In genomic region chr11:76861490-76861953, GRCh38 we compare ENCODE assay signal across 8 cellular contexts. TPM values are rescaled to one million over a fixed set of nuclear protein-coding genes. Genes with fewer than 3 reads are reported as not detected.
A peak's percentile ranks its signal among the peaks of the same experiment; 100 is the strongest.
DNase-seq lines count a peak whose midpoint lies in the region; ATAC-seq lines count a peak whose summit lies in the region.

No MANE protein-coding gene starts in this region.

- H3K4me1 ChIP-seq in iPS DF 6.9 (ENCODE audit: control insufficient read depth, insufficient read depth, low read length) = no peaks in the 10 kb centered on the region; the same call in 1 of the 2 replicates

- no peaks in the 10 kb centered on the region for H3K9me3 ChIP-seq in iPS DF 6.9 (ENCODE audit: control insufficient read depth, insufficient read depth, low read length)

- no peaks in the 10 kb centered on the region for H3K27me3 Mint-ChIP-seq in activated CD4-positive, alpha-beta T cell treated with anti-CD3 and anti-CD28 coated beads, Interleukin-2, amount 10 ng/mL, durations not matched to agents 7 days and 5 days
- peaks cover 3% of the 10 kb centered on the region for H3K27me3 Mint-ChIP-seq in activated CD8-positive, alpha-beta T cell treated with anti-CD3 and anti-CD28 coated beads, Interleukin-2, amount 10 ng/mL, durations not matched to agents 7 days and 5 days (ENCODE audit: low read depth)
- H3K27me3 Mint-ChIP-seq in stimulated activated memory B cell treated with anti-CD40 and anti-IgM and Interleukin-4, amounts not matched to agents 10 μg/mL and 1 μg/mL and 100 μg/mL, for 72 hours = no peaks in the 10 kb centered on the region

- peak overlapping the region; percentile 74; the same call in 1 of the 2 replicates for H3K4me3 ChIP-seq in iPS DF 6.9 (ENCODE audit: low read length)

- no peak for ATAC-seq in activated CD8-positive, alpha-beta T cell treated with anti-CD3 and anti-CD28 coated beads, Interleukin-2, amount 10 ng/mL, durations not matched to agents 7 days and 5 days
- ATAC-seq in stimulated activated memory B cell treated with anti-CD40 and anti-IgM and Interleukin-4, amounts not matched to agents 10 μg/mL and 1 μg/mL and 100 μg/mL, for 72 hours = no peak
- ATAC-seq in HG03175 (IDR thresholded peaks at IDR 0.05; ENCODE audit: unreplicated experiment) (no peak), HG03521 (IDR thresholded peaks at IDR 0.05; ENCODE audit: unreplicated experiment) (no peak)

- WGBS in iPS DF 6.9 (ENCODE audit: insufficient coverage, insufficient read length) = no CpG with 5 or more reads among the region's 6 CpGs

- H3K36me3 ChIP-seq in iPS DF 6.9 (ENCODE audit: control insufficient read depth, insufficient read depth, low read length) = no peaks in the 10 kb centered on the region

- peaks cover 15% of the 10 kb centered on the region for H3K36me3 Mint-ChIP-seq in activated CD4-positive, alpha-beta T cell treated with anti-CD3 and anti-CD28 coated beads, Interleukin-2, amount 10 ng/mL, durations not matched to agents 7 days and 5 days (ENCODE audit: low read depth)
- H3K36me3 Mint-ChIP-seq in activated CD8-positive, alpha-beta T cell treated with anti-CD3 and anti-CD28 coated beads, Interleukin-2, amount 10 ng/mL, durations not matched to agents 7 days and 5 days (ENCODE audit: low read depth) = peaks cover 10% of the 10 kb centered on the region
- H3K36me3 Mint-ChIP-seq in stimulated activated memory B cell treated with anti-CD40 and anti-IgM and Interleukin-4, amounts not matched to agents 10 μg/mL and 1 μg/mL and 100 μg/mL, for 72 hours = no peaks in the 10 kb centered on the region

- H3K27ac ChIP-seq in iPS DF 6.9 (ENCODE audit: low read length) = no peak overlapping the region

- POLR2A ChIA-PET in activated CD4-positive, alpha-beta T cell treated with anti-CD3 and anti-CD28 coated beads, Interleukin-2, amount 10 ng/mL, durations not matched to agents 7 days and 5 days (lab: Charles Lee) = no interaction called here
- POLR2A ChIA-PET in activated CD8-positive, alpha-beta T cell treated with anti-CD3 and anti-CD28 coated beads, Interleukin-2, amount 10 ng/mL, durations not matched to agents 7 days and 5 days (lab: Charles Lee) = interaction anchor here (0.7 kb wide), 1 partner anchor 661 kb away, joined by 3 read pairs; no protein-coding TSS in a partner anchor

- no peaks in the 10 kb centered on the region for H3K9me3 Mint-ChIP-seq in activated CD4-positive, alpha-beta T cell treated with anti-CD3 and anti-CD28 coated beads, Interleukin-2, amount 10 ng/mL, durations not matched to agents 7 days and 5 days
- H3K9me3 Mint-ChIP-seq in activated CD8-positive, alpha-beta T cell treated with anti-CD3 and anti-CD28 coated beads, Interleukin-2, amount 10 ng/mL, durations not matched to agents 7 days and 5 days (ENCODE audit: insufficient read depth) = no peaks in the 10 kb centered on the region
- peaks cover 3% of the 10 kb centered on the region for H3K9me3 Mint-ChIP-seq in stimulated activated memory B cell treated with anti-CD40 and anti-IgM and Interleukin-4, amounts not matched to agents 10 μg/mL and 1 μg/mL and 100 μg/mL, for 72 hours

- CTCF ChIA-PET in activated CD4-positive, alpha-beta T cell treated with anti-CD3 and anti-CD28 coated beads, Interleukin-2, amount 10 ng/mL, durations not matched to agents 7 days and 5 days (lab: Charles Lee) = no interaction called here
- CTCF ChIA-PET in activated CD8-positive, alpha-beta T cell treated with anti-CD3 and anti-CD28 coated beads, Interleukin-2, amount 10 ng/mL, durations not matched to agents 7 days and 5 days (lab: Charles Lee) = no interaction called here

- H3K4me1 Mint-ChIP-seq in activated CD4-positive, alpha-beta T cell treated with anti-CD3 and anti-CD28 coated beads, Interleukin-2, amount 10 ng/mL, durations not matched to agents 7 days and 5 days = peaks cover 28% of the 10 kb centered on the region
- peaks cover 23% of the 10 kb centered on the region for H3K4me1 Mint-ChIP-seq in activated CD8-positive, alpha-beta T cell treated with anti-CD3 and anti-CD28 coated beads, Interleukin-2, amount 10 ng/mL, durations not matched to agents 7 days and 5 days (ENCODE audit: low read depth)
- peaks cover 42% of the 10 kb centered on the region for H3K4me1 Mint-ChIP-seq in stimulated activated memory B cell treated with anti-CD40 and anti-IgM and Interleukin-4, amounts not matched to agents 10 μg/mL and 1 μg/mL and 100 μg/mL, for 72 hours

- H3K4me3 Mint-ChIP-seq in activated CD4-positive, alpha-beta T cell treated with anti-CD3 and anti-CD28 coated beads, Interleukin-2, amount 10 ng/mL, durations not matched to agents 7 days and 5 days = peak overlapping the region; percentile 82
- peak overlapping the region; percentile 88 for H3K4me3 Mint-ChIP-seq in activated CD8-positive, alpha-beta T cell treated with anti-CD3 and anti-CD28 coated beads, Interleukin-2, amount 10 ng/mL, durations not matched to agents 7 days and 5 days
- H3K4me3 Mint-ChIP-seq in stimulated activated memory B cell treated with anti-CD40 and anti-IgM and Interleukin-4, amounts not matched to agents 10 μg/mL and 1 μg/mL and 100 μg/mL, for 72 hours = peak overlapping the region; percentile 92

- no peak for DNase-seq in activated CD4-positive, alpha-beta T cell treated with anti-CD3 and anti-CD28 coated beads, Interleukin-2, amount 10 ng/mL, durations not matched to agents 7 days and 5 days
- DNase-seq in activated CD4-positive, alpha-beta T cell treated with anti-CD3 and anti-CD28 coated beads, Interleukin-2, amount 50 U/mL, for 48 hours = no peak
- DNase-seq in activated CD8-positive, alpha-beta T cell treated with anti-CD3 and anti-CD28 coated beads, Interleukin-2, amount 10 ng/mL, durations not matched to agents 7 days and 5 days = no peak
- DNase-seq in iPS DF 6.9 (ENCODE audit: low read depth, low spot score) (no peak), cerebellar nuclear complex (lab: John Stamatoyannopoulos, UW) (no peak)

- H3K27ac Mint-ChIP-seq in activated CD4-positive, alpha-beta T cell treated with anti-CD3 and anti-CD28 coated beads, Interleukin-2, amount 10 ng/mL, durations not matched to agents 7 days and 5 days = peak overlapping the region; percentile 89
- H3K27ac Mint-ChIP-seq in activated CD8-positive, alpha-beta T cell treated with anti-CD3 and anti-CD28 coated beads, Interleukin-2, amount 10 ng/mL, durations not matched to agents 7 days and 5 days = peak overlapping the region; percentile 62
- H3K27ac Mint-ChIP-seq in stimulated activated memory B cell treated with anti-CD40 and anti-IgM and Interleukin-4, amounts not matched to agents 10 μg/mL and 1 μg/mL and 100 μg/mL, for 72 hours = peak overlapping the region; percentile 87

- no peaks in the 10 kb centered on the region for H3K27me3 ChIP-seq in iPS DF 6.9 (ENCODE audit: control insufficient read depth, insufficient read depth, low read length)

RNA-seq across cellular contexts. Expression of gene ACER3, which starts 0.8 kb away (rescaled TPM):
- 10 to 100 TPM; 10.7 to 12.5 TPM for total RNA-seq in activated CD4-positive, alpha-beta T cell treated with anti-CD3 and anti-CD28 coated beads, Interleukin-2, amount 10 ng/mL, durations not matched to agents 7 days and 5 days
- 10 to 100 TPM in 1 of 2 experiments, 1 to 10 TPM in 1; 9.4 to 13.8 TPM for total RNA-seq in activated CD8-positive, alpha-beta T cell treated with anti-CD3 and anti-CD28 coated beads, Interleukin-2, amount 10 ng/mL, durations not matched to agents 7 days and 5 days
